28 cellular contexts compared by ENCODE assay signal in genomic region chr12:74836567-74836966, GRCh38.
"Had no signal": no experiment of that assay in that cellular context is flagged by ENCODE, and none has a peak within 500 bp of the region (broad histone marks: within the 10 kb centered on the region; RNA-seq: fewer than 3 reads in every experiment).

No MANE protein-coding gene starts in this region.

- H3K4me3 ChIP-seq: colonic mucosa, coronary artery, dorsolateral prefrontal cortex, esophagus muscularis mucosa, esophagus squamous epithelium, gastrocnemius medialis, gastroesophageal sphincter, heart left ventricle, heart right ventricle, hepatocyte had no signal

- H3K27ac ChIP-seq: colonic mucosa, coronary artery, dorsolateral prefrontal cortex, epithelial cell of prostate, esophagus muscularis mucosa, esophagus squamous epithelium, foreskin keratinocyte, gastrocnemius medialis, gastroesophageal sphincter, heart left ventricle, heart right ventricle, hepatocyte had no signal

- H2AFZ ChIP-seq: hepatocyte had no signal

- H3K4me2 ChIP-seq: hepatocyte had no signal

- H3K79me2 ChIP-seq: hepatocyte had no signal

- H3K27me3 ChIP-seq: colonic mucosa, dorsolateral prefrontal cortex, esophagus muscularis mucosa, esophagus squamous epithelium, foreskin keratinocyte, gastrocnemius medialis, gastroesophageal sphincter, heart left ventricle, heart right ventricle, hepatocyte had no signal

- ATAC-seq: effector memory CD8-positive, alpha-beta T cell; esophagus mucosa; foreskin keratinocyte; gastrocnemius medialis; gastroesophageal sphincter; heart left ventricle; heart right ventricle had no signal

- FAIRE-seq: endometrium, endothelial cell of umbilical vein, frontal cortex had no signal

- H3K4me1 ChIP-seq: colonic mucosa, esophagus muscularis mucosa, esophagus squamous epithelium, foreskin keratinocyte, gastrocnemius medialis, gastroesophageal sphincter, heart left ventricle, heart right ventricle had no signal

- H3K36me3 ChIP-seq: colonic mucosa, esophagus muscularis mucosa, esophagus squamous epithelium, gastrocnemius medialis, gastroesophageal sphincter, heart left ventricle, heart right ventricle had no signal

- DNase-seq: colonic mucosa; cortex of kidney; dermis blood vessel endothelial cell; dorsolateral prefrontal cortex; effector CD4-positive, alpha-beta T cell; effector CD8-positive, alpha-beta T cell; effector memory CD4-positive, alpha-beta T cell; effector memory CD8-positive, alpha-beta T cell; endodermal cell; erythroblast; esophagus squamous epithelium; foreskin fibroblast; foreskin keratinocyte; foreskin melanocyte; gastrocnemius medialis; glutamatergic neuron; head of caudate nucleus; heart left ventricle; heart right ventricle had no signal

- H3K9me3 ChIP-seq: colonic mucosa, esophagus squamous epithelium, gastrocnemius medialis had no signal
